22 cellular contexts compared by ENCODE assay signal in genomic region chr11:45056529-45056928, GRCh38.
A peak's percentile ranks its signal among the peaks of the same experiment; 100 is the strongest.
DNase-seq lines count a peak whose midpoint lies in the region; ATAC-seq lines count a peak whose summit lies in the region.
"Had no signal": no experiment of that assay in that cellular context is flagged by ENCODE, and none has a peak within 500 bp of the region (broad histone marks: within the 10 kb centered on the region; RNA-seq: fewer than 3 reads in every experiment).

No MANE protein-coding gene starts in this region.

- no peaks in the 10 kb centered on the region for H3K27me3 ChIP-seq in HUES64 (ENCODE audit: insufficient read depth, low read length)
- H3K27me3 ChIP-seq: BE2C, MG63 had no signal

- H3K9me3 ChIP-seq in HUES64 (ENCODE audit: insufficient read depth, low read depth, low read length), result no peaks in the 10 kb centered on the region
- H3K9me3 ChIP-seq: BE2C, MG63 had no signal

- H3K36me3 Mint-ChIP-seq in dendritic cell treated with granulocyte-macrophage colony-stimulating factor and Interleukin-4, amounts not matched to agents 40 ng/mL and 50 ng/mL, for 4 days (ENCODE audit: low read depth), result no peaks in the 10 kb centered on the region
- H3K36me3 Mint-ChIP-seq in activated CD8-positive, alpha-beta memory T cell treated with anti-CD3 and anti-CD28 coated beads, Interleukin-2, amount 10 ng/mL, durations not matched to agents 7 days and 5 days, result no peaks in the 10 kb centered on the region

- peaks cover 5% of the 10 kb centered on the region for H3K27me3 Mint-ChIP-seq in dendritic cell treated with granulocyte-macrophage colony-stimulating factor and Interleukin-4, amounts not matched to agents 40 ng/mL and 50 ng/mL, for 4 days
- H3K27me3 Mint-ChIP-seq in activated CD8-positive, alpha-beta memory T cell treated with anti-CD3 and anti-CD28 coated beads, Interleukin-2, amount 10 ng/mL, durations not matched to agents 7 days and 5 days, result no peaks in the 10 kb centered on the region
- H3K27me3 Mint-ChIP-seq: CD4-positive, alpha-beta T cell had no signal

- CTCF ChIA-PET in activated CD8-positive, alpha-beta memory T cell treated with anti-CD3 and anti-CD28 coated beads, Interleukin-2, amount 10 ng/mL, durations not matched to agents 7 days and 5 days (lab: Charles Lee), result interaction anchor here (0.8 kb wide), 1 partner anchor 129 kb away, joined by 3 read pairs; no protein-coding TSS in a partner anchor

- peak overlapping the region; percentile 78 for H3K27ac Mint-ChIP-seq in dendritic cell treated with granulocyte-macrophage colony-stimulating factor and Interleukin-4, amounts not matched to agents 40 ng/mL and 50 ng/mL, for 4 days
- no peak overlapping the region for H3K27ac Mint-ChIP-seq in activated CD8-positive, alpha-beta memory T cell treated with anti-CD3 and anti-CD28 coated beads, Interleukin-2, amount 10 ng/mL, durations not matched to agents 7 days and 5 days
- H3K27ac Mint-ChIP-seq: CD4-positive, alpha-beta T cell; T-helper 1 cell treated with Interleukin-12 subunit alpha and Interleukin-12 subunit beta and Interleukin-4 antibody, amounts not matched to agents 30 μg/mL and 1 μg/mL, for 36 hours had no signal

- H3K9me3 Mint-ChIP-seq in dendritic cell treated with granulocyte-macrophage colony-stimulating factor and Interleukin-4, amounts not matched to agents 40 ng/mL and 50 ng/mL, for 4 days, result no peaks in the 10 kb centered on the region
- no peaks in the 10 kb centered on the region for H3K9me3 Mint-ChIP-seq in activated CD8-positive, alpha-beta memory T cell treated with anti-CD3 and anti-CD28 coated beads, Interleukin-2, amount 10 ng/mL, durations not matched to agents 7 days and 5 days (ENCODE audit: low read depth)
- H3K9me3 Mint-ChIP-seq: CD4-positive, alpha-beta T cell; T-helper 1 cell treated with Interleukin-12 subunit alpha and Interleukin-12 subunit beta and Interleukin-4 antibody, amounts not matched to agents 30 μg/mL and 1 μg/mL, for 36 hours had no signal

- DNase-seq in NCI-H2081 (lab: John Stamatoyannopoulos, UW) (peak; percentile 17 to 35), NCI-H2081 treated with DMSO at 0.1 percent for 48 hours (lab: John Stamatoyannopoulos, UW) (no peak), posterior vena cava (ENCODE audit: low spot score) (peak; percentile 29), cerebellum (ENCODE audit: low spot score) (no peak)
- no peak for DNase-seq in activated CD8-positive, alpha-beta memory T cell treated with anti-CD3 and anti-CD28 coated beads, Interleukin-2, amount 10 ng/mL, durations not matched to agents 7 days and 5 days
- no peak for DNase-seq in stimulated activated CD4-positive, alpha-beta T cell treated with anti-CD3 and anti-CD28 coated beads, Interleukin-12 subunit alpha, Interleukin-12 subunit beta, amount 100 ng/mL, for 4 hours
- DNase-seq: BE2C; Calu3; CD4-positive, alpha-beta T cell; DMS79; IMR-90; Karpas-422; MG63; NCI-H1092 treated with DMSO at 0.1 percent for 48 hours; NCI-H1930; NCI-H524; RPMI8226; SIG-M5 had no signal

- H3K36me3 ChIP-seq in HUES64 (ENCODE audit: insufficient read depth, low read length), result no peaks in the 10 kb centered on the region
- H3K36me3 ChIP-seq: BE2C, MG63 had no signal

- H3K4me3 Mint-ChIP-seq in dendritic cell treated with granulocyte-macrophage colony-stimulating factor and Interleukin-4, amounts not matched to agents 40 ng/mL and 50 ng/mL, for 4 days, result no peak overlapping the region
- H3K4me3 Mint-ChIP-seq in activated CD8-positive, alpha-beta memory T cell treated with anti-CD3 and anti-CD28 coated beads, Interleukin-2, amount 10 ng/mL, durations not matched to agents 7 days and 5 days, result no peak overlapping the region
- H3K4me3 Mint-ChIP-seq: CD4-positive, alpha-beta T cell; T-helper 1 cell treated with Interleukin-12 subunit alpha and Interleukin-12 subunit beta and Interleukin-4 antibody, amounts not matched to agents 30 μg/mL and 1 μg/mL, for 36 hours had no signal

- no peak for ATAC-seq in activated CD8-positive, alpha-beta memory T cell treated with anti-CD3 and anti-CD28 coated beads, Interleukin-2, amount 10 ng/mL, durations not matched to agents 7 days and 5 days

- 51% methylated on average over 1 of the region's 1 CpG for WGBS in HUES64

- H3K4me1 Mint-ChIP-seq in dendritic cell treated with granulocyte-macrophage colony-stimulating factor and Interleukin-4, amounts not matched to agents 40 ng/mL and 50 ng/mL, for 4 days (ENCODE audit: low read depth), result peaks cover 36% of the 10 kb centered on the region
- no peaks in the 10 kb centered on the region for H3K4me1 Mint-ChIP-seq in activated CD8-positive, alpha-beta memory T cell treated with anti-CD3 and anti-CD28 coated beads, Interleukin-2, amount 10 ng/mL, durations not matched to agents 7 days and 5 days

- peaks cover 19% of the 10 kb centered on the region; the same call in 1 of the 2 replicates for H3K4me1 ChIP-seq in HUES64 (ENCODE audit: insufficient read depth, low read length)
- H3K4me1 ChIP-seq: BE2C had no signal

- H3K9ac ChIP-seq in HUES64 (ENCODE audit: low read depth, low read length), result no peak overlapping the region

- intact Hi-C loops in dendritic cell treated with granulocyte-macrophage colony-stimulating factor and Interleukin-4, amounts not matched to agents 40 ng/mL and 50 ng/mL, for 4 days (cut with micrococcal nuclease), result no loop called here
- intact Hi-C loops in posterior vena cava (cut with DNase I), result no loop called here

- H3K27ac ChIP-seq in HUES64 (ENCODE audit: low read depth, low read length), result peak overlapping the region; percentile 22; the same call in 1 of the 2 replicates
- H3K27ac ChIP-seq: 22Rv1 had no signal

- H3K4me3 ChIP-seq in HUES64 (ENCODE audit: low read length), result no peak overlapping the region
- H3K4me3 ChIP-seq: MG63 had no signal

Comparison
In these comparisons a context has a peak if more than half of its experiments do, and no peak if none do; other contexts are left out.
1. DNase-seq: peak in NCI-H2081 (2 of 2) and posterior vena cava (single experiment); none in NCI-H2081 treated with DMSO at 0.1 percent for 48 hours (single experiment), activated CD8-positive, alpha-beta memory T cell treated with anti-CD3 and anti-CD28 coated beads, Interleukin-2, amount 10 ng/mL, durations not matched to agents 7 days and 5 days (single experiment), stimulated activated CD4-positive, alpha-beta T cell treated with anti-CD3 and anti-CD28 coated beads, Interleukin-12 subunit alpha, Interleukin-12 subunit beta, amount 100 ng/mL, for 4 hours (single experiment) and cerebellum (single experiment).